In the genomic region with DNA sequence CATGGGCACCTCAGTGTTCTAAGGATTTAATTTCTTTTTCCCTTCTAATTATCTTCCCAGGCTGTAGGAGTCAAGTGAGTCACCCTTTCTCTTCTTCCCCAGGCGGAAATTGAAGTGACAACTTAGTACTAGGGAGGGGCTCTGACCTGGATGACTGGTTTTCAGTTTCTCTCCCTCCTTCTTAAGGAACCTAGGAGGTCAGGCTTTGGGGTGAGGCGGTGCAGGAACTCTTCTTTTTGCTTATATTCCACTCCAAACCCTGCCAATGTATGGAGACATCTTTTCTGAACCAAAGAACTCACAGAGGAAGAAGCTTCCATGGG, we compare ENCODE assay signal across 11 cellular contexts. TPM values are rescaled to one million over a fixed set of nuclear protein-coding genes. Genes with fewer than 3 reads are reported as not detected.
A peak's percentile ranks its signal among the peaks of the same experiment; 100 is the strongest.
DNase-seq lines count a peak whose midpoint lies in the region; ATAC-seq and TF ChIP-seq lines count a peak whose summit lies in the region.
"Had no signal": no experiment of that assay in that cellular context is flagged by ENCODE, and none has a peak within 500 bp of the region (broad histone marks: within the 10 kb centered on the region; RNA-seq: fewer than 3 reads in every experiment).

No MANE protein-coding gene starts in this region.

- no peak overlapping the region for H2AFZ ChIP-seq in ACC112 (ENCODE audit: low read length, unreplicated experiment)

- H3K4me1 ChIP-seq in ACC112 (ENCODE audit: control insufficient read depth, insufficient read depth, low read length, unreplicated experiment), result peaks cover 18% of the 10 kb centered on the region
- peaks cover 11% of the 10 kb centered on the region for H3K4me1 ChIP-seq in ovary (ENCODE audit: insufficient read depth)

- H3K27me3 ChIP-seq in ACC112 (ENCODE audit: insufficient read depth, low read length), result no peaks in the 10 kb centered on the region
- no peaks in the 10 kb centered on the region for H3K27me3 ChIP-seq in ovary

- TF ChIP-seq CTCF in RWPE1 (conservative IDR thresholded peaks at IDR 0.05; ENCODE audit: low read depth) (no peak), ovary (IDR thresholded peaks at IDR 0.05) (no peak)

- no peak overlapping the region for H3K4me3 ChIP-seq in ACC112 (ENCODE audit: low read depth, low read length)
- no peak overlapping the region for H3K4me3 ChIP-seq in ovary

- peak overlapping the region; percentile 23; the same call in 1 of the 2 replicates for H3K27ac ChIP-seq in ACC112 (ENCODE audit: low read depth, low read length)
- H3K27ac ChIP-seq in RWPE1, result peak overlapping the region; percentile 98
- H3K27ac ChIP-seq in ovary, result no peak overlapping the region

- DNase-seq in RWPE1 (ENCODE audit: low spot score) (peak; percentile 62), erythroblast (lab: John Stamatoyannopoulos, UW) (peak; percentile 16 to 51), ovary (no peak), iPS-NIHi7 (ENCODE audit: extremely low spot score) (no peak)
- DNase-seq: DMS153, immature natural killer cell, NCI-H2171 had no signal

- H3K9me3 ChIP-seq in ovary, result no peaks in the 10 kb centered on the region

- H3K79me2 ChIP-seq in ACC112 (ENCODE audit: control insufficient read depth, insufficient read depth, low read length, unreplicated experiment), result peaks cover 64% of the 10 kb centered on the region

- CTCF ChIA-PET in RWPE1 (lab: Yijun Ruan, JAX), result interaction anchor here (0.7 kb wide), 1 partner anchor 101 kb away, joined by 3 read pairs; no protein-coding TSS in a partner anchor

- ATAC-seq in GM19023 (IDR thresholded peaks at IDR 0.05; ENCODE audit: unreplicated experiment) (peak; percentile 32), HG03457 (IDR thresholded peaks at IDR 0.05; ENCODE audit: unreplicated experiment) (no peak), GM21515 (IDR thresholded peaks at IDR 0.05; ENCODE audit: unreplicated experiment) (no peak)

- 80 to 82% (median 81%) methylated on average over 2 of the region's 2 CpGs for WGBS in ovary, 3 donors

- POLR2A ChIA-PET in RWPE1 (lab: Yijun Ruan, JAX; ENCODE audit: low non-redundant PET), result no interaction called here

- H3K36me3 ChIP-seq in ACC112 (ENCODE audit: insufficient read depth, low read length), result peaks cover 31% of the 10 kb centered on the region
- H3K36me3 ChIP-seq in ovary, result no peaks in the 10 kb centered on the region

- intact Hi-C loops in ovary (cut with DNase I), result no loop called here

- no peak for TF ChIP-seq EP300 in ovary (IDR thresholded peaks at IDR 0.05)

- TF ChIP-seq POLR2A in erythroblast (IDR thresholded peaks at IDR 0.05; ENCODE audit: low read length) (no peak), ovary (IDR thresholded peaks at IDR 0.05) (no peak)

RNA-seq across cellular contexts. Expression of gene ZDHHC5, which starts 12.6 kb away (rescaled TPM):
- 10 to 100 TPM; 19.9 to 54.1 (median 39.9) TPM for total RNA-seq in ovary
- polyA plus RNA-seq in ovary, result 10 to 100 TPM; 22.3 to 62.6 TPM

RNA-seq across cellular contexts. Expression of gene CLP1, which starts 23.0 kb away (rescaled TPM):
- total RNA-seq in ovary, result 10 to 100 TPM in 4 of 7 donors, 1 to 10 TPM in 3; 5.5 to 11.9 (median 11.1) TPM
- polyA plus RNA-seq in ovary, result 10 to 100 TPM in 1 of 2 donors, 1 to 10 TPM in 1; 7.2 to 10.5 TPM

RNA-seq across cellular contexts. Expression of gene YPEL4, which starts 30.8 kb away (rescaled TPM):
- 10 to 100 TPM in 1 of 7 donors, 1 to 10 TPM in 6; 2.1 to 12.9 (median 4.4) TPM for total RNA-seq in ovary
- 10 to 100 TPM in 1 of 2 donors, 1 to 10 TPM in 1; 7.1 to 15.3 TPM for polyA plus RNA-seq in ovary

RNA-seq across cellular contexts. Expression of gene MED19, which starts 31.5 kb away (rescaled TPM):
- total RNA-seq in ovary, result 10 to 100 TPM in 6 of 7 donors, 1 to 10 TPM in 1; 9.8 to 18.2 (median 13.0) TPM
- polyA plus RNA-seq in ovary, result 10 to 100 TPM; 13.8 to 19.8 TPM

RNA-seq across cellular contexts. Expression of gene TMX2, which starts 31.9 kb away (rescaled TPM):
- total RNA-seq in ovary, result 10 to 100 TPM; 31.5 to 86.2 (median 56.8) TPM
- polyA plus RNA-seq in ovary, result 100 to 1,000 TPM in 1 of 2 donors, 10 to 100 TPM in 1; 63.3 to 130 TPM

Comparison
In these comparisons a context has a peak if more than half of its experiments do, and no peak if none do; other contexts are left out.
1. H3K27ac ChIP-seq: peak in ACC112 (single experiment) and RWPE1 (single experiment); none in ovary (0 of 2).
2. DNase-seq: peak in RWPE1 (single experiment) and erythroblast (2 of 2); none in ovary (0 of 5) and iPS-NIHi7 (single experiment).